In genomic region chr7:139119486-139119849, GRCh38 we compare ENCODE assay signal across 1 cellular context.
TF ChIP-seq lines count a peak whose summit lies in the region.

No MANE protein-coding gene starts in this region.

TF ChIP-seq in GM23338, 12 proteins besides CTCF, POLR2A, EP300 and RAD21 (continued from another document):
- TF ChIP-seq ZNF331 (CRISPR knock-in tag; IDR thresholded peaks at IDR 0.05; ENCODE audit: low read depth) = no peak
